8 cellular contexts compared by ENCODE assay signal in the genomic region with DNA sequence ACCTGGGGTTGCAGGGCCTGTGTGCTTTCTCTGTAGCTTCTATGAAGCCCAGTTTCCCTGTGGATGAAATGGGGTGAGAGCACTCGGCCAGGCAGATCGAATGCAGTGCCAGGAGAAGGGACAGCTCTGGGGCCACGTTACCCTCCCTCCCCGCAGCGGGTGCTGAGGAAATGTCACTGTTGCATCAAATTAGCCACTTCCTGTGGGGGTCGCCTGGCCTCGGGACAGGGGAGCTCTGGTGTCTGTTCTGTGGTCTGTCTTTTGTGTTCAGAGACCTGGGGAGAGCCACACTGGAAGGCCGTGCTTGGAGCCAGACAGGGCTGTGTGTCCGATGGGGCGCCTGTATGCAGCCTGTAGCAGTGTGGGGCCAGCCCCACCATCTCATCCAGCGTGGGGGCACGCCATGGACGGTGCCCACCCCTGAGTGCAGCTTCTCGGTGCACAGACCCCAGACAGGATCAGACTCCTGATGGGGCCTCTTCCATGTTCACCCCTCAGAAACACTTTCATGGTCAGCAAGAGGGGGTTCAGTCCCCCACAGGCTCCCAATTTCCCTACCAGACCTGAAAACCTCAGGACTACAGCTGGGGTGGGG. TPM values are rescaled to one million over a fixed set of nuclear protein-coding genes. Genes with fewer than 3 reads are reported as not detected.
A peak's percentile ranks its signal among the peaks of the same experiment; 100 is the strongest.
DNase-seq lines count a peak whose midpoint lies in the region; TF ChIP-seq lines count a peak whose summit lies in the region.

No MANE protein-coding gene starts in this region.

- peak overlapping the region; percentile 74 for H3K27ac ChIP-seq in HUES64 (ENCODE audit: low read depth, low read length)
- H3K27ac ChIP-seq in neutrophil, result peak overlapping the region; percentile 80

- H3K27me3 ChIP-seq in HUES64 (ENCODE audit: insufficient read depth, low read length), result no peaks in the 10 kb centered on the region
- no peaks in the 10 kb centered on the region for H3K27me3 ChIP-seq in neutrophil

- H3K4me3 ChIP-seq in HUES64 (ENCODE audit: low read length) (no peak overlapping the region), neutrophil (ENCODE audit: low read depth in 1 of 2, low read length in 1 of 2) (peak overlapping the region; percentile 42 to 57)

- H3K9ac ChIP-seq in HUES64 (ENCODE audit: low read depth, low read length), result peak overlapping the region; percentile 54; the same call in 1 of the 2 replicates

- 62% methylated on average over 14 of the region's 14 CpGs for WGBS in HUES64

- H3K4me1 ChIP-seq in HUES64 (ENCODE audit: insufficient read depth, low read length) (peaks cover 24% of the 10 kb centered on the region), neutrophil (ENCODE audit: control insufficient read depth in 1 of 2, insufficient read depth in 1 of 2, low read depth in 1 of 2, low read length in 1 of 2) (peaks cover 48 to 58% of the 10 kb centered on the region in 2 experiments)

- no peak for TF ChIP-seq CTCF in neutrophil (IDR thresholded peaks at IDR 0.05)

- H3K9me3 ChIP-seq in HUES64 (ENCODE audit: insufficient read depth, low read depth, low read length) (no peaks in the 10 kb centered on the region), neutrophil (no peaks in the 10 kb centered on the region)

- peak; percentile 66 to 86 for DNase-seq in AML-193 (lab: John Stamatoyannopoulos, UW)
- peak; percentile 75 for DNase-seq in GM19238 (ENCODE audit: insufficient read length, low spot score)
- peak; percentile 29 for DNase-seq in activated T-cell treated with anti-CD3 and anti-CD28 coated beads, Interleukin-2, amount 50 U/mL, for 1 hour
- no peak for DNase-seq in effector CD4-positive, alpha-beta T cell
- no peak for DNase-seq in superior temporal gyrus (ENCODE audit: extremely low spot score)
- DNase-seq in AG08396 (ENCODE audit: low spot score), result no peak

- H3K36me3 ChIP-seq in HUES64 (ENCODE audit: insufficient read depth, low read length) (peaks cover 26% of the 10 kb centered on the region), neutrophil (peaks cover 7% of the 10 kb centered on the region)

RNA-seq across cellular contexts. Expression of gene TTYH3, which starts 13.6 kb away (rescaled TPM):
- 83.8 TPM for polyA plus RNA-seq in HUES64 (2013, experiment 1 of 2)
- 102 TPM for polyA plus RNA-seq in HUES64 (2013, experiment 2 of 2)

RNA-seq across cellular contexts. Expression of gene AMZ1, which starts 42.6 kb away (rescaled TPM):
- polyA plus RNA-seq in HUES64 (2013, experiment 1 of 2), result 0.10 TPM
- 0.13 TPM for polyA plus RNA-seq in HUES64 (2013, experiment 2 of 2)

Comparison
In these comparisons a context has a peak if more than half of its experiments do, and no peak if none do; other contexts are left out.
1. DNase-seq: peak in AML-193 (2 of 2), GM19238 (single experiment) and activated T-cell treated with anti-CD3 and anti-CD28 coated beads, Interleukin-2, amount 50 U/mL, for 1 hour (single experiment); none in effector CD4-positive, alpha-beta T cell (single experiment), superior temporal gyrus (single experiment) and AG08396 (single experiment).